Comparison of ENCODE assay signal across 11 cellular contexts in the genomic region with DNA sequence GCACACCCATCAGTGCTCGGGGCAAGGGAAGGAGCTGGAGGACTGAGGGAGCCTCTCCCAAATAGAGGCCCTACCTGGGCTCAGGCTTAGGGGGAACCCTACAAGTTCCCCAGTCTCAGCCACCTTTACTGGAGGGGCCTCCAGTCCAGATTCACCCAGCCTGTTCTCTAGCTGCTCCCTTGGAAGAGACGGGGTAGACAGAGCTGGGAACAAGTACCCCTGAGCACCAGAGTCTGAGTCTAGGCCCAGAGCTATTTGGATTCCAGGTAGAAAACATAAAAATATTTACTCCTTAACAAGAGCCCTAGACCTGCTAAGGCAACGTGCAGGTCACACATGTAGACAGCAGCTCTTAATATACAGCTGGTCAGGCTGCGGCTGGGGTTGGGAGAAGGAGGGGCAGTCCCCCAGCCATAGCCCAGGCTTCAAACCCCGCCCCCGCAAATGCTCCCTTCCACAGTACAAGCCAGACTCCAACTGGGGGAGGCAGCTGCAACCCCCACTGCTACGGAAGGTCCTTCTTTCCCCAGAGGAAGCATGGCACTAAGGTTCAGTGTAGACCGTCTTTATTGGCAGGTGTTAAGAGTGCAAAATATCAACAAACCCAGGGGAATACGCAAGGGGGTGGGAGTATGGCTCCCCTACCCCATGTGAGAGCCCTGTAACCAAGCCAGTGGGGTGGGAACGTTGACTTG. TPM values are rescaled to one million over a fixed set of nuclear protein-coding genes. Genes with fewer than 3 reads are reported as not detected.
DNase-seq lines count a peak whose midpoint lies in the region; ATAC-seq, FAIRE-seq and TF ChIP-seq lines count a peak whose summit lies in the region.
"Had no signal": no experiment of that assay in that cellular context is flagged by ENCODE, and none has a peak within 500 bp of the region (broad histone marks: within the 10 kb centered on the region; RNA-seq: fewer than 3 reads in every experiment).

No MANE protein-coding gene starts in this region.

- H3K27me3 ChIP-seq in brain microvascular endothelial cell (replicated peaks) (no peaks in the 10 kb centered on the region), transverse colon (no peaks in the 10 kb centered on the region)

- no peak for TF ChIP-seq EP300 in transverse colon (IDR thresholded peaks at IDR 0.05; ENCODE audit: low read depth)

- H3K4me1 ChIP-seq in kidney (ENCODE audit: control insufficient read depth in 1 of 2, insufficient read depth in 1 of 2, low read depth in 1 of 2, low read length in 2 of 2) (peaks cover 10 to 32% of the 10 kb centered on the region in 2 donors), transverse colon (peaks cover 19 to 65% (median 52%) of the 10 kb centered on the region in 4 donors)

- no peak for TF ChIP-seq CTCF in brain microvascular endothelial cell (IDR thresholded peaks at IDR 0.05; ENCODE audit: low read depth, low read length, missing control alignments)
- no peak for TF ChIP-seq CTCF in kidney (IDR thresholded peaks at IDR 0.05; ENCODE audit: borderline replicate concordance, extremely low read depth, insufficient read depth)
- no peak for TF ChIP-seq CTCF in transverse colon (IDR thresholded peaks at IDR 0.05)

- H3K4me3 ChIP-seq in brain microvascular endothelial cell (ENCODE audit: low read depth, low read length): no peak overlapping the region
- H3K4me3 ChIP-seq in kidney (ENCODE audit: low read length in 2 of 2): no peak overlapping the region
- H3K4me3 ChIP-seq in transverse colon: no peak overlapping the region

- WGBS in transverse colon (ENCODE audit: low coverage in 1 of 2), 2 donors: 61% methylated on average over 10 of the region's 10 CpGs; no CpG with 5 or more reads in 1 of the 2 donors

- in situ Hi-C loops in KBM-7 (cut with MboI; ENCODE audit: low pct_unique_long_range_greater_than_20kb, low sequenced_read_pairs): no loop called here
- in situ Hi-C loops in brain microvascular endothelial cell (cut with HindIII; ENCODE audit: low pct_ligation_motif_present, low sequenced_read_pairs): no loop called here
- in situ Hi-C loops in transverse colon (cut with MboI; ENCODE audit: low pct_ligation_motif_present in 1 of 4, low pct_unique_long_range_greater_than_20kb in 1 of 4, low sequenced_read_pairs in 3 of 4): no loop called here

- peak; percentile 34 for DNase-seq in KBM-7
- peak; percentile 48 for DNase-seq in brain microvascular endothelial cell
- no peak for DNase-seq in kidney
- no peak for DNase-seq in transverse colon
- no peak for DNase-seq in activated T-cell treated with anti-CD3 and anti-CD28 coated beads for 4 hours
- DNase-seq in activated CD4-positive, CD25-positive, alpha-beta regulatory T cell treated with anti-CD3 and anti-CD28 coated beads, Interleukin-2, amount 50 U/mL, for 72 hours: no peak
- DNase-seq: activated B cell treated with CpG ODN at 0.5 μM for 24 hours; activated naive CD8-positive, alpha-beta T cell treated with anti-CD3 and anti-CD28 coated beads, Interleukin-2, amount 10 ng/mL, durations not matched to agents 7 days and 5 days had no signal

- no peak overlapping the region for H3K27ac ChIP-seq in brain microvascular endothelial cell
- peak overlapping the region; percentile 33 to 61 for H3K27ac ChIP-seq in kidney (ENCODE audit: low read depth in 2 of 2, low read length in 2 of 2)
- peak overlapping the region in 3 of 4 donors; percentile 37 to 59 (median 51) for H3K27ac ChIP-seq in transverse colon
- H3K27ac ChIP-seq: KMS-11 had no signal

- no peak for ATAC-seq in HG02798 (IDR thresholded peaks at IDR 0.05; ENCODE audit: poor library complexity, unreplicated experiment)
- ATAC-seq: esophagus mucosa had no signal

- H3K9ac ChIP-seq in kidney (ENCODE audit: low read length in 2 of 2): peak overlapping the region; percentile 3 to 39
- H3K9ac ChIP-seq: KMS-11 had no signal

- no peak for FAIRE-seq in kidney (lab: Jason Lieb, UNC)

- no peaks in the 10 kb centered on the region for H3K9me3 ChIP-seq in kidney (ENCODE audit: control insufficient read depth in 1 of 2, low read length in 2 of 2)
- H3K9me3 ChIP-seq in transverse colon: no peaks in the 10 kb centered on the region

- no peak for TF ChIP-seq POLR2A in transverse colon (IDR thresholded peaks at IDR 0.05)

- H3K36me3 ChIP-seq in brain microvascular endothelial cell (replicated peaks): no peaks in the 10 kb centered on the region
- no peaks in the 10 kb centered on the region for H3K36me3 ChIP-seq in kidney (ENCODE audit: control insufficient read depth in 1 of 2, insufficient read depth in 2 of 2, low read length in 2 of 2)
- H3K36me3 ChIP-seq in transverse colon: no peaks in the 10 kb centered on the region

- intact Hi-C loops in kidney (cut with DNase I): no loop called here
- intact Hi-C loops in transverse colon (cut with DNase I; ENCODE audit: low total_unique reads): no loop called here

RNA-seq across cellular contexts. Expression of a gene that starts 8.0 kb away (rescaled TPM):
- total RNA-seq in kidney (10.2 TPM), transverse colon (10 to 100 TPM in 1 of 4 donors, 1 to 10 TPM in 3; 5.2 to 22.5 (median 8.3) TPM)
- polyA plus RNA-seq in kidney (ENCODE audit: insufficient read depth, low read depth, low replicate concordance): 12.6 TPM
- total RNA-seq: activated B cell treated with CpG ODN at 0.5 μM for 24 hours; activated naive CD8-positive, alpha-beta T cell treated with anti-CD3 and anti-CD28 coated beads, Interleukin-2, amount 10 ng/mL, durations not matched to agents 7 days and 5 days had no signal

RNA-seq across cellular contexts. Expression of a gene that starts 11.1 kb away (rescaled TPM):
- total RNA-seq in kidney: 38.3 TPM
- polyA plus RNA-seq in kidney (ENCODE audit: insufficient read depth, low read depth, low replicate concordance): 33.0 TPM
- 1 to 10 TPM in 2 of 4 donors, under 1 TPM in 1, not detected in 1; 0.80 to 4.1 (median 2.3) TPM for total RNA-seq in transverse colon
- total RNA-seq: activated naive CD8-positive, alpha-beta T cell treated with anti-CD3 and anti-CD28 coated beads, Interleukin-2, amount 10 ng/mL, durations not matched to agents 7 days and 5 days had no signal

RNA-seq across cellular contexts. Expression of a gene that starts 44.4 kb away (rescaled TPM):
- 14.1 TPM for total RNA-seq in kidney
- polyA plus RNA-seq in kidney (ENCODE audit: insufficient read depth, low read depth, low replicate concordance): 19.3 TPM
- 10 to 100 TPM; 11.6 to 36.2 (median 29.8) TPM for total RNA-seq in transverse colon

Comparison
In these comparisons a context has a peak if more than half of its experiments do, and no peak if none do; other contexts are left out.
1. DNase-seq: peak in KBM-7 (single experiment) and brain microvascular endothelial cell (single experiment); none in kidney (single experiment), transverse colon (single experiment), activated T-cell treated with anti-CD3 and anti-CD28 coated beads for 4 hours (single experiment) and activated CD4-positive, CD25-positive, alpha-beta regulatory T cell treated with anti-CD3 and anti-CD28 coated beads, Interleukin-2, amount 50 U/mL, for 72 hours (single experiment).